In genomic region chr21:28489197-28489596, GRCh38 we compare ENCODE assay signal across 18 cellular contexts.
DNase-seq lines count a peak whose midpoint lies in the region; TF ChIP-seq lines count a peak whose summit lies in the region.
"Had no signal": no experiment of that assay in that cellular context is flagged by ENCODE, and none has a peak within 500 bp of the region (broad histone marks: within the 10 kb centered on the region; RNA-seq: fewer than 3 reads in every experiment).

No MANE protein-coding gene starts in this region.

- no peaks in the 10 kb centered on the region for H3K4me1 Mint-ChIP-seq in activated T-helper 2 cell treated with anti-CD3 and anti-CD28 coated beads, Interferon-gamma antibody, Interleukin-2, Interleukin-4, amounts not matched to agents 10 μg/mL and 5 μg/mL and 100 μg/mL, durations not matched to agents 14 hours and 24 hours and 36 hours (ENCODE audit: low read depth)
- H3K4me1 Mint-ChIP-seq: CD14-positive monocyte had no signal

- peak in 1 of 2 donors; percentile 74 for TF ChIP-seq EP300 in tibial nerve (IDR thresholded peaks at IDR 0.05)

- H3K27ac ChIP-seq in tibial nerve: peak overlapping the region in 3 of 4 donors; percentile 12 to 80 (median 71)
- H3K27ac ChIP-seq: RWPE1 had no signal

- no peaks in the 10 kb centered on the region for H3K27me3 ChIP-seq in tibial nerve

- intact Hi-C loops in head of caudate nucleus (cut with DNase I): no loop called here
- intact Hi-C loops in activated T-helper 2 cell treated with anti-CD3 and anti-CD28 coated beads, Interferon-gamma antibody, Interleukin-2, Interleukin-4, amounts not matched to agents 10 μg/mL and 5 μg/mL and 100 μg/mL, durations not matched to agents 14 hours and 24 hours and 36 hours (cut with micrococcal nuclease): no loop called here

- no peak overlapping the region for H3K4me3 ChIP-seq in tibial nerve

- no peak for TF ChIP-seq POLR2A in tibial nerve (IDR thresholded peaks at IDR 0.05)

- DNase-seq in GM03348 (ENCODE audit: low spot score) (peak; percentile 5), head of caudate nucleus (peak; percentile 4 to 84 (median 46)), occipital lobe (lab: John Stamatoyannopoulos, UW) (peak; percentile 16), tibial nerve (ENCODE audit: low spot score in 2 of 2) (no peak), T-helper 2 cell (no peak), NCI-H2029 (lab: John Stamatoyannopoulos, UW) (no peak), NCI-H1048 (lab: John Stamatoyannopoulos, UW) (no peak)
- DNase-seq in activated T-helper 2 cell treated with anti-CD3 and anti-CD28 coated beads, Interferon-gamma antibody, Interleukin-2, Interleukin-4, amounts not matched to agents 10 μg/mL and 5 μg/mL and 100 μg/mL, durations not matched to agents 14 hours and 24 hours and 36 hours (ENCODE audit: low spot score): no peak
- DNase-seq: DMS 273 treated with DMSO at 0.1 percent for 48 hours, H9, IMR-90, Kasumi-1, NCI-H1930, NCI-H510A, NCI-H774, PC-3 had no signal

- H3K9me3 ChIP-seq in tibial nerve: no peaks in the 10 kb centered on the region

- 34 to 40% methylated on average over 6 of the region's 6 CpGs for WGBS in tibial nerve, 2 donors

- no peaks in the 10 kb centered on the region for H3K4me1 ChIP-seq in tibial nerve

- no peaks in the 10 kb centered on the region for H3K27me3 Mint-ChIP-seq in activated T-helper 2 cell treated with anti-CD3 and anti-CD28 coated beads, Interferon-gamma antibody, Interleukin-2, Interleukin-4, amounts not matched to agents 10 μg/mL and 5 μg/mL and 100 μg/mL, durations not matched to agents 14 hours and 24 hours and 36 hours (ENCODE audit: low read depth)

- H3K27ac Mint-ChIP-seq in activated T-helper 2 cell treated with anti-CD3 and anti-CD28 coated beads, Interferon-gamma antibody, Interleukin-2, Interleukin-4, amounts not matched to agents 10 μg/mL and 5 μg/mL and 100 μg/mL, durations not matched to agents 14 hours and 24 hours and 36 hours: no peak overlapping the region
- H3K27ac Mint-ChIP-seq: CD14-positive monocyte, H9 had no signal

- no peaks in the 10 kb centered on the region for H3K9me3 Mint-ChIP-seq in activated T-helper 2 cell treated with anti-CD3 and anti-CD28 coated beads, Interferon-gamma antibody, Interleukin-2, Interleukin-4, amounts not matched to agents 10 μg/mL and 5 μg/mL and 100 μg/mL, durations not matched to agents 14 hours and 24 hours and 36 hours
- H3K9me3 Mint-ChIP-seq: H9 had no signal

- no peak for TF ChIP-seq CTCF in tibial nerve (IDR thresholded peaks at IDR 0.05)

- no peak overlapping the region for H3K4me3 Mint-ChIP-seq in activated T-helper 2 cell treated with anti-CD3 and anti-CD28 coated beads, Interferon-gamma antibody, Interleukin-2, Interleukin-4, amounts not matched to agents 10 μg/mL and 5 μg/mL and 100 μg/mL, durations not matched to agents 14 hours and 24 hours and 36 hours (ENCODE audit: low read depth)
- H3K4me3 Mint-ChIP-seq: CD14-positive monocyte, H9 had no signal

- H3K36me3 Mint-ChIP-seq in activated T-helper 2 cell treated with anti-CD3 and anti-CD28 coated beads, Interferon-gamma antibody, Interleukin-2, Interleukin-4, amounts not matched to agents 10 μg/mL and 5 μg/mL and 100 μg/mL, durations not matched to agents 14 hours and 24 hours and 36 hours (ENCODE audit: low read depth): no peaks in the 10 kb centered on the region
- H3K36me3 Mint-ChIP-seq: CD14-positive monocyte had no signal

- no peaks in the 10 kb centered on the region for H3K36me3 ChIP-seq in tibial nerve

Comparison
In these comparisons a context has a peak if more than half of its experiments do, and no peak if none do; other contexts are left out.
1. DNase-seq: peak in GM03348 (single experiment), head of caudate nucleus (42 of 42) and occipital lobe (single experiment); none in tibial nerve (0 of 2), T-helper 2 cell (0 of 5), NCI-H2029 (single experiment), activated T-helper 2 cell treated with anti-CD3 and anti-CD28 coated beads, Interferon-gamma antibody, Interleukin-2, Interleukin-4, amounts not matched to agents 10 μg/mL and 5 μg/mL and 100 μg/mL, durations not matched to agents 14 hours and 24 hours and 36 hours (single experiment) and NCI-H1048 (single experiment).